In the genomic region with DNA sequence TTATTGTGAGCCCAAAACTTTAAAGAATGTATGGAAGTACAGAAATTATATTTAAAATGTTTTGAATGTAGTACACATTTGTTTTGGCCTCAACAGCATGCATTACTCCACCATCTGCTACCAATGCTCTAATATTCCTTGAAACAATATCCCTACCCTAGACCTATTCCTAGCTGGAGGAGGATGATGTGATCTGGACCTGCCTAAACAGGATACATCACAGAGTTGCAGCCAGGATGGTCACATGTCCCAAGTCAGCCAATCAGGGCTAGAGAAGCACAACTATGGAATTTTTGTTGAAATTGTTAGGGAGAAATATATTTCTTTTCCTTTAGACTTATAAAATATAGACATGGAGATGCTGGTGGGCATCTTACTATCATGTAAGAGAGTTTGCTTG, we compare ENCODE assay signal across 16 cellular contexts.
DNase-seq lines count a peak whose midpoint lies in the region; ATAC-seq, FAIRE-seq and TF ChIP-seq lines count a peak whose summit lies in the region.
"Had no signal": no experiment of that assay in that cellular context is flagged by ENCODE, and none has a peak within 500 bp of the region (broad histone marks: within the 10 kb centered on the region; RNA-seq: fewer than 3 reads in every experiment).

No MANE protein-coding gene starts in this region.

- TF ChIP-seq POLR2A in H1 (IDR thresholded peaks at IDR 0.05; ENCODE audit: control extremely low read depth in 1 of 2, low read depth in 2 of 2, low read length in 2 of 2) (no peak), body of pancreas (IDR thresholded peaks at IDR 0.05) (no peak)

- no peaks in the 10 kb centered on the region for H3K79me2 ChIP-seq in OCI-LY3 (ENCODE audit: low read length)
- H3K79me2 ChIP-seq in H1 (ENCODE audit: control insufficient read depth in 1 of 2, insufficient read depth in 2 of 2, low read length in 2 of 2), result no peaks in the 10 kb centered on the region
- H3K79me2 ChIP-seq in osteoblast (ENCODE audit: insufficient read depth, low read length), result no peaks in the 10 kb centered on the region

- no peak for FAIRE-seq in H1 (lab: Jason Lieb, UNC)
- FAIRE-seq: G401.6 had no signal

- no peak overlapping the region for H2BK12ac ChIP-seq in H1 (ENCODE audit: low read depth, low read length)

- H4K20me1 ChIP-seq in OCI-LY3 (ENCODE audit: insufficient read depth, low read length) (no peaks in the 10 kb centered on the region), H1 (replicated peaks in 1 of 2; ENCODE audit: control insufficient read depth in 1 of 2, insufficient read depth in 2 of 2, low read length in 2 of 2) (no peaks in the 10 kb centered on the region), osteoblast (ENCODE audit: insufficient read depth, low read length) (no peaks in the 10 kb centered on the region)

- H3K4me3 ChIP-seq in OCI-LY3 (ENCODE audit: low read length), result 0 out of 2 replicates have a peak overlapping the region, but pooled peaks have one; percentile 3
- no peak overlapping the region for H3K4me3 ChIP-seq in H1 (ENCODE audit: extremely low read depth in 1 of 4, insufficient read depth in 2 of 4, low read depth in 3 of 4, low read length in 4 of 4)
- no peak overlapping the region for H3K4me3 ChIP-seq in osteoblast (ENCODE audit: insufficient read depth, low read length)
- H3K4me3 ChIP-seq in body of pancreas, result no peak overlapping the region

- no peak overlapping the region for H3K56ac ChIP-seq in H1 (replicated peaks; ENCODE audit: insufficient read length, low read depth, low read length)

- H3K9ac ChIP-seq in OCI-LY3 (ENCODE audit: low read length) (0 out of 2 replicates have a peak overlapping the region, but pooled peaks have one; percentile 9), H1 (replicated peaks in 1 of 4; ENCODE audit: extremely low read depth in 1 of 4, low read depth in 3 of 4, low read length in 3 of 4) (no peak overlapping the region)

- peak overlapping the region; percentile 55 for H3K4me2 ChIP-seq in OCI-LY3 (ENCODE audit: low read length)
- peak overlapping the region in 1 of 2 experiments; percentile 28; a peak in 1 of 4 replicates for H3K4me2 ChIP-seq in H1 (ENCODE audit: insufficient read depth in 1 of 2, low read depth in 2 of 2, low read length in 2 of 2)
- H3K4me2 ChIP-seq in osteoblast (ENCODE audit: insufficient read depth, low read length), result no peak overlapping the region

- H3K4ac ChIP-seq in H1 (replicated peaks; ENCODE audit: insufficient read length, low read depth, low read length), result no peak overlapping the region

- no peak overlapping the region for H4K8ac ChIP-seq in H1 (ENCODE audit: extremely low read depth, insufficient read depth, low read length)

- no peak for TF ChIP-seq CTCF in OCI-LY3 (IDR thresholded peaks at IDR 0.05; ENCODE audit: low read depth, low read length)
- TF ChIP-seq CTCF in H1 (IDR thresholded peaks at IDR 0.05; ENCODE audit: control extremely low read depth in 1 of 3, insufficient read depth in 1 of 3, low read depth in 1 of 3, low read length in 3 of 3), result no peak
- no peak for TF ChIP-seq CTCF in osteoblast (IDR thresholded peaks at IDR 0.05; ENCODE audit: extremely low read depth, low read depth, low read length)
- TF ChIP-seq CTCF in body of pancreas (IDR thresholded peaks at IDR 0.05), result no peak

- no peak overlapping the region for H3K23ac ChIP-seq in H1 (ENCODE audit: insufficient read length)

- no peak for TF ChIP-seq RAD21 in H1 (IDR thresholded peaks at IDR 0.05 in 1 of 2, conservative IDR thresholded peaks at IDR 0.05 in 1 of 2; ENCODE audit: low read depth in 2 of 2, low read length in 2 of 2)

- H2BK5ac ChIP-seq in H1 (ENCODE audit: low read depth, low read length), result no peak overlapping the region

- CTCF ChIA-PET in H1 (lab: Charles Lee; ENCODE audit: partially characterized antibody), result interaction anchor here (1.7 kb wide), 1 partner anchor 59 kb away, joined by 7 read pairs; no protein-coding TSS in a partner anchor

- H4K5ac ChIP-seq in H1 (ENCODE audit: insufficient read length, low read depth, low read length), result no peak overlapping the region

- H3K14ac ChIP-seq in H1 (ENCODE audit: insufficient read length), result no peak overlapping the region

- no peak overlapping the region for H2AFZ ChIP-seq in OCI-LY3 (ENCODE audit: low read depth, low read length)
- H2AFZ ChIP-seq in H1 (ENCODE audit: low read length), result no peak overlapping the region
- no peak overlapping the region for H2AFZ ChIP-seq in osteoblast (ENCODE audit: low read length)

- no peaks in the 10 kb centered on the region for H3K79me1 ChIP-seq in H1 (ENCODE audit: low read depth, low read length)

- H3K27me3 ChIP-seq in OCI-LY3 (ENCODE audit: low read depth, low read length) (peaks cover 13% of the 10 kb centered on the region; the same call in 1 of the 2 replicates), H1 (replicated peaks in 1 of 4; ENCODE audit: control insufficient read depth in 3 of 4, extremely low read depth in 1 of 4, insufficient read depth in 3 of 4, low read length in 3 of 4) (peaks cover 0 to 1% (median 0%) of the 10 kb centered on the region in 4 experiments; a peak in 1 of 7 replicates), osteoblast (ENCODE audit: insufficient read depth, low read length) (no peaks in the 10 kb centered on the region), body of pancreas (no peaks in the 10 kb centered on the region)

- DNase-seq in GM03348 (ENCODE audit: low spot score) (peak; percentile 29), H1 (ENCODE audit: low read depth in 1 of 2, low spot score in 2 of 2) (no peak), osteoblast (ENCODE audit: insufficient read length, low spot score, missing footprints) (no peak), body of pancreas (no peak)
- no peak for DNase-seq in stimulated activated CD4-positive, alpha-beta T cell treated with anti-CD3 and anti-CD28 coated beads, Interleukin-2, amount 100 ng/mL, for 24 hours
- DNase-seq: activated CD8-positive, alpha-beta T cell treated with anti-CD3 and anti-CD28 coated beads, Interleukin-2, amount 10 ng/mL, durations not matched to agents 7 days and 5 days; CD4-positive, alpha-beta T cell; endodermal cell; head of caudate nucleus; left cardiac atrium; NCI-H1092; NCI-H345; stimulated activated CD4-positive, alpha-beta T cell treated with anti-CD3 and anti-CD28 coated beads, Interleukin-15, amount 100 ng/mL, for 24 hours had no signal

- no peak for TF ChIP-seq EP300 in H1 (IDR thresholded peaks at IDR 0.05; ENCODE audit: borderline replicate concordance in 1 of 2, low read depth in 2 of 2, low read length in 2 of 2)

- no peak overlapping the region for H3K18ac ChIP-seq in H1 (ENCODE audit: extremely low read depth, low read length)

- H2BK120ac ChIP-seq in H1 (replicated peaks; ENCODE audit: low read depth, low read length), result no peak overlapping the region

- H3K27ac ChIP-seq in OCI-LY3 (ENCODE audit: low read length) (peak overlapping the region; percentile 51), H1 (ENCODE audit: low read depth, low read length) (no peak overlapping the region), osteoblast (ENCODE audit: low read depth, low read length) (peak overlapping the region; percentile 5), body of pancreas (no peak overlapping the region)

- H2AK5ac ChIP-seq in H1 (ENCODE audit: low read depth, low read length), result no peak overlapping the region

- no peak overlapping the region for H2BK15ac ChIP-seq in H1 (ENCODE audit: low read length)

- H3K4me1 ChIP-seq in OCI-LY3 (ENCODE audit: low read length), result peaks cover 44% of the 10 kb centered on the region
- H3K4me1 ChIP-seq in H1 (replicated peaks in 1 of 4; ENCODE audit: control insufficient read depth in 3 of 4, insufficient read depth in 4 of 4, low read length in 3 of 4), result peaks cover 0 to 5% (median 0%) of the 10 kb centered on the region in 4 experiments; a peak in 1 of 7 replicates
- peaks cover 7% of the 10 kb centered on the region for H3K4me1 ChIP-seq in osteoblast (ENCODE audit: insufficient read depth, low read length)
- no peaks in the 10 kb centered on the region for H3K4me1 ChIP-seq in body of pancreas

- H4K91ac ChIP-seq in H1 (replicated peaks; ENCODE audit: insufficient read length, low read length), result no peak overlapping the region

- POLR2A ChIA-PET in H1 (lab: Charles Lee; ENCODE audit: partially characterized antibody), result no interaction called here

- peaks cover 2% of the 10 kb centered on the region; the same call in 1 of the 2 replicates for H3K23me2 ChIP-seq in H1 (ENCODE audit: low read depth, low read length)

- intact Hi-C loops in body of pancreas (cut with DNase I), result no loop called here

- no peak overlapping the region for H2BK20ac ChIP-seq in H1 (ENCODE audit: low read length)

- H3K36me3 ChIP-seq in OCI-LY3 (replicated peaks; ENCODE audit: low read depth, low read length) (no peaks in the 10 kb centered on the region), H1 (ENCODE audit: control insufficient read depth in 2 of 4, insufficient read depth in 4 of 4, low read length in 3 of 4) (no peaks in the 10 kb centered on the region; a peak in 1 of 8 replicates), osteoblast (ENCODE audit: insufficient read depth, low read length) (no peaks in the 10 kb centered on the region), body of pancreas (replicated peaks in 1 of 2; ENCODE audit: insufficient read depth in 1 of 2, low read depth in 2 of 2) (no peaks in the 10 kb centered on the region)

- no peaks in the 10 kb centered on the region for H3K9me3 ChIP-seq in OCI-LY3 (ENCODE audit: insufficient read depth, low read length)
- H3K9me3 ChIP-seq in H1 (ENCODE audit: insufficient read depth in 2 of 2, low read depth in 1 of 2, low read length in 1 of 2), result no peaks in the 10 kb centered on the region
- no peaks in the 10 kb centered on the region for H3K9me3 ChIP-seq in osteoblast (ENCODE audit: low read depth, low read length)
- H3K9me3 ChIP-seq in body of pancreas, result no peaks in the 10 kb centered on the region

- ATAC-seq in body of pancreas (no peak), GM21423 (IDR thresholded peaks at IDR 0.05; ENCODE audit: unreplicated experiment) (no peak)
- ATAC-seq: activated CD8-positive, alpha-beta T cell treated with anti-CD3 and anti-CD28 coated beads, Interleukin-2, amount 10 ng/mL, durations not matched to agents 7 days and 5 days; left cardiac atrium had no signal

TF ChIP-seq in H1, 55 proteins besides CTCF, POLR2A, EP300 and RAD21:
- TF ChIP-seq TBP (IDR thresholded peaks at IDR 0.05; ENCODE audit: low read depth, low read length), result no peak
- TF ChIP-seq, protein P1, sequence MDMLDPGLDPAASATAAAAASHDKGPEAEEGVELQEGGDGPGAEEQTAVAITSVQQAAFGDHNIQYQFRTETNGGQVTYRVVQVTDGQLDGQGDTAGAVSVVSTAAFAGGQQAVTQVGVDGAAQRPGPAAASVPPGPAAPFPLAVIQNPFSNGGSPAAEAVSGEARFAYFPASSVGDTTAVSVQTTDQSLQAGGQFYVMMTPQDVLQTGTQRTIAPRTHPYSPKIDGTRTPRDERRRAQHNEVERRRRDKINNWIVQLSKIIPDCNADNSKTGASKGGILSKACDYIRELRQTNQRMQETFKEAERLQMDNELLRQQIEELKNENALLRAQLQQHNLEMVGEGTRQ (IDR thresholded peaks at IDR 0.05; ENCODE audit: low read length), result peak; percentile 76

Comparison
In these comparisons a context has a peak if more than half of its experiments do, and no peak if none do; other contexts are left out.
1. H3K27ac ChIP-seq: peak in OCI-LY3 (single experiment) and osteoblast (single experiment); none in H1 (single experiment) and body of pancreas (0 of 4).